In genomic region chr7:128830231-128831177, GRCh38 we compare ENCODE assay signal across 7 cellular contexts. TPM values are rescaled to one million over a fixed set of nuclear protein-coding genes. Genes with fewer than 3 reads are reported as not detected.
DNase-seq lines count a peak whose midpoint lies in the region; ATAC-seq and TF ChIP-seq lines count a peak whose summit lies in the region.

FLNC (plus strand) TSS chr7:128830406; CDS start chr7:128830638, 232 bp downstream.

- H3K4me3 Mint-ChIP-seq in WTC11, result peak within 1 kb of the TSS; percentile 77
- H3K4me3 Mint-ChIP-seq in stimulated activated effector memory CD8-positive, alpha-beta T cell treated with anti-CD3 and anti-CD28 coated beads, Interleukin-12 subunit alpha, Interleukin-12 subunit beta, amount 100 ng/mL, for 72 hours, result peak within 1 kb of the TSS; percentile 67

- intact Hi-C loops in lower lobe of right lung (cut with DNase I), result no loop called here

- H3K27ac Mint-ChIP-seq in WTC11, result no peak within 1 kb of the TSS
- no peak within 1 kb of the TSS for H3K27ac Mint-ChIP-seq in stimulated activated effector memory CD8-positive, alpha-beta T cell treated with anti-CD3 and anti-CD28 coated beads, Interleukin-12 subunit alpha, Interleukin-12 subunit beta, amount 100 ng/mL, for 72 hours

- H3K36me3 Mint-ChIP-seq in WTC11, result no peaks in the 10 kb centered on the region
- no peaks in the 10 kb centered on the region for H3K36me3 Mint-ChIP-seq in stimulated activated effector memory CD8-positive, alpha-beta T cell treated with anti-CD3 and anti-CD28 coated beads, Interleukin-12 subunit alpha, Interleukin-12 subunit beta, amount 100 ng/mL, for 72 hours

- H3K36me3 ChIP-seq in duodenal mucosa (ENCODE audit: control insufficient read depth in 1 of 2, insufficient read depth in 2 of 2, low read length in 2 of 2) (no peaks in the 10 kb centered on the region), lower lobe of right lung (no peaks in the 10 kb centered on the region)

- CTCF ChIA-PET in WTC11 (lab: Charles Lee), result interaction anchor here (0.6 to 5.8 kb wide), 12 partner anchors 11 to 449 kb away, joined by 3 to 97 read pairs (median 8); partner anchors contain the start of gene ATP6V1F

- H3K4me1 ChIP-seq in duodenal mucosa (ENCODE audit: control insufficient read depth in 1 of 2, insufficient read depth in 2 of 2, low read length in 2 of 2) (peaks cover 0 to 16% of the 10 kb centered on the region in 2 donors), lower lobe of right lung (peaks cover 46% of the 10 kb centered on the region)

- peaks cover 24 to 32% of the 10 kb centered on the region in 2 donors for H3K27me3 ChIP-seq in duodenal mucosa (ENCODE audit: control insufficient read depth in 1 of 2, insufficient read depth in 2 of 2, low read length in 2 of 2)
- peaks cover 57% of the 10 kb centered on the region for H3K27me3 ChIP-seq in lower lobe of right lung (ENCODE audit: low read depth)

- TF ChIP-seq CTCF in WTC11 (IDR thresholded peaks at IDR 0.05), result no peak
- no peak for TF ChIP-seq CTCF in lower lobe of right lung (IDR thresholded peaks at IDR 0.05)

- DNase-seq in HK-2 (ENCODE audit: unreplicated experiment), result peak; percentile 69
- DNase-seq in WTC11 (ENCODE audit: low spot score), result peak; percentile 45
- DNase-seq in lower lobe of right lung, result no peak
- DNase-seq in stimulated activated effector memory CD8-positive, alpha-beta T cell treated with anti-CD3 and anti-CD28 coated beads, Interleukin-12 subunit alpha, Interleukin-12 subunit beta, amount 100 ng/mL, for 72 hours (ENCODE audit: low spot score in 2 of 2), result no peak
- DNase-seq in NCI-H1092 treated with DMSO at 0.1 percent for 48 hours (lab: John Stamatoyannopoulos, UW), result no peak
- no peak for DNase-seq in OCI-M2 (lab: John Stamatoyannopoulos, UW; ENCODE audit: unreplicated experiment)

- H3K27ac ChIP-seq in duodenal mucosa (ENCODE audit: low read depth, low read length), result peak within 1 kb of the TSS; percentile 42
- H3K27ac ChIP-seq in lower lobe of right lung, result peak within 1 kb of the TSS; percentile 24

- no peaks in the 10 kb centered on the region for H3K9me3 ChIP-seq in duodenal mucosa (ENCODE audit: control insufficient read depth in 1 of 2, low read length in 2 of 2)
- no peaks in the 10 kb centered on the region for H3K9me3 ChIP-seq in lower lobe of right lung

- no peak within 1 kb of the TSS for H3K9ac ChIP-seq in duodenal mucosa (ENCODE audit: low read depth in 1 of 2, low read length in 2 of 2)

- POLR2A ChIA-PET in WTC11 (lab: Charles Lee), result interaction anchor here (0.9 to 1.2 kb wide), 4 partner anchors 8 to 59 kb away, joined by 3 read pairs; no protein-coding TSS in a partner anchor

- peaks cover 32% of the 10 kb centered on the region for H3K27me3 Mint-ChIP-seq in WTC11 (ENCODE audit: low read depth)

- ATAC-seq in WTC11 (peak; percentile 2; the same call in 1 of the 2 replicates), lower lobe of right lung (peak; percentile 64 to 71)
- peak; percentile 64 for ATAC-seq in stimulated activated effector memory CD8-positive, alpha-beta T cell treated with anti-CD3 and anti-CD28 coated beads, Interleukin-12 subunit alpha, Interleukin-12 subunit beta, amount 100 ng/mL, for 72 hours

- H3K4me1 Mint-ChIP-seq in WTC11, result peaks cover 39% of the 10 kb centered on the region
- H3K4me1 Mint-ChIP-seq in stimulated activated effector memory CD8-positive, alpha-beta T cell treated with anti-CD3 and anti-CD28 coated beads, Interleukin-12 subunit alpha, Interleukin-12 subunit beta, amount 100 ng/mL, for 72 hours, result peaks cover 21% of the 10 kb centered on the region

- H3K9me3 Mint-ChIP-seq in WTC11, result no peaks in the 10 kb centered on the region
- no peaks in the 10 kb centered on the region for H3K9me3 Mint-ChIP-seq in stimulated activated effector memory CD8-positive, alpha-beta T cell treated with anti-CD3 and anti-CD28 coated beads, Interleukin-12 subunit alpha, Interleukin-12 subunit beta, amount 100 ng/mL, for 72 hours

- H3K4me3 ChIP-seq in duodenal mucosa (ENCODE audit: low read depth in 1 of 2, low read length in 2 of 2), result peak within 1 kb of the TSS; percentile 56 to 68
- peak within 1 kb of the TSS; percentile 50 for H3K4me3 ChIP-seq in lower lobe of right lung

TF ChIP-seq in WTC11, 78 proteins besides CTCF, POLR2A, EP300 and RAD21 (continues in another document):
- TF ChIP-seq NR2C2 (CRISPR knock-in tag; IDR thresholded peaks at IDR 0.05) (0 out of 2 replicates have a peak, but pooled peaks have one; percentile 26), TP53 (CRISPR knock-in tag; IDR thresholded peaks at IDR 0.05) (no peak), PRDM15 (CRISPR knock-in tag; IDR thresholded peaks at IDR 0.05) (peak; percentile 60), HMGXB4 (CRISPR knock-in tag; IDR thresholded peaks at IDR 0.05) (peak; percentile 73), ELF4 (CRISPR knock-in tag; IDR thresholded peaks at IDR 0.05; ENCODE audit: low read depth) (0 out of 2 replicates have a peak, but pooled peaks have one; percentile 46), ARID4B (CRISPR knock-in tag; IDR thresholded peaks at IDR 0.05; ENCODE audit: borderline replicate concordance) (peak; percentile 98)

RNA-seq across cellular contexts. Expression of gene FLNC, which starts in this region (rescaled TPM):
- total RNA-seq in WTC11 (2021) (6.3 to 8.0 TPM (median 6.8 TPM) in 3 replicates), lower lobe of right lung (11.7 TPM)

Comparison
In these comparisons a context has a peak if more than half of its experiments do, and no peak if none do; other contexts are left out.
1. DNase-seq: peak in HK-2 (single experiment) and WTC11 (single experiment); none in lower lobe of right lung (single experiment), stimulated activated effector memory CD8-positive, alpha-beta T cell treated with anti-CD3 and anti-CD28 coated beads, Interleukin-12 subunit alpha, Interleukin-12 subunit beta, amount 100 ng/mL, for 72 hours (0 of 2), NCI-H1092 treated with DMSO at 0.1 percent for 48 hours (single experiment) and OCI-M2 (single experiment).
2. ATAC-seq: peak in every context shown above with its lines; median percentile 68 in lower lobe of right lung; 64 in stimulated activated effector memory CD8-positive, alpha-beta T cell treated with anti-CD3 and anti-CD28 coated beads, Interleukin-12 subunit alpha, Interleukin-12 subunit beta, amount 100 ng/mL, for 72 hours; 2 in WTC11.